Comparison of ENCODE assay signal across 1 cellular context in genomic region chr9:136512651-136513066, GRCh38.
TF ChIP-seq lines count a peak whose summit lies in the region.

No MANE protein-coding gene starts in this region.

TF ChIP-seq in GM12878, 131 proteins besides CTCF, POLR2A, EP300 and RAD21 (continued from another document):
- TF ChIP-seq IRF5 (IDR thresholded peaks at IDR 0.05; ENCODE audit: borderline replicate concordance): no peak
- TF ChIP-seq SKIL (IDR thresholded peaks at IDR 0.05; ENCODE audit: low read depth, poor library complexity, severe bottlenecking): no peak
